In the genomic region with DNA sequence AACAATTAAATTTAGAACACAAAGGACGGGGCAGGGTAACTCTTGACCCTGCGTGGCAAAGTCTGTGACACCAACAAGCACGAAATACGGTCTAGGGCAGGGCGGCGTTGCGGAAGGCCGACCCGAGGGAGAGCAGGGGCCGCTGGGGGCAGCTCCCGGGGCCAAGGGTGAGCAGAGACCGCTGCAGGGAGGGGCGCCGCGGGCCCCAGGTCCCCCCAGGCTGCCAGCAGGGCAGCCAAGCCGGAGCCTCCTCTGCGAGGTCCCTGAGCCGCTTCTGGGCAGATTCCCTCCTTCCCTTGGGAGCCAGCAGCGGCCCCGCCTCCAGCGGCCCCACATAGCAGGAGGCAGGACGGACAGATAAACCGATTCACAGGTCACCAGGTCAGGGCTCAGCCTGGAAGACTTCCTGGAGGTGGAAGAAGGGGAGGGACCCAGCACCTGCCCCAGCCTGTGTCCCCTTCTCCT, we compare ENCODE assay signal across 18 cellular contexts.
"Had no signal": no experiment of that assay in that cellular context is flagged by ENCODE, and none has a peak within 500 bp of the region (broad histone marks: within the 10 kb centered on the region; RNA-seq: fewer than 3 reads in every experiment).

No MANE protein-coding gene starts in this region.

- ATAC-seq: activated T-helper 17 cell treated with anti-CD3 and anti-CD28 coated beads, Interleukin-2, amount 50 U/mL, for 72 hours had no signal

- H3K4me1 Mint-ChIP-seq: activated B cell treated with CpG ODN at 0.5 μM for 24 hours; activated CD4-positive, alpha-beta T cell treated with anti-CD3 and anti-CD28 coated beads, Interleukin-2, amount 10 ng/mL, durations not matched to agents 24 days and 14 days; activated T-helper 17 cell treated with anti-CD3 and anti-CD28 coated beads, Interleukin-2, amount 50 U/mL, for 72 hours; naive B cell had no signal

- H3K4me3 ChIP-seq: cardiac muscle cell, colonic mucosa, lung, prostate gland, upper lobe of left lung had no signal

- H3K36me3 ChIP-seq: cardiac muscle cell, colonic mucosa, prostate gland, upper lobe of left lung had no signal

- H3K27ac Mint-ChIP-seq: activated B cell treated with CpG ODN at 0.5 μM for 24 hours; activated CD4-positive, alpha-beta T cell treated with anti-CD3 and anti-CD28 coated beads, Interleukin-2, amount 10 ng/mL, durations not matched to agents 24 days and 14 days; activated naive CD4-positive, alpha-beta T cell treated with anti-CD3 and anti-CD28 coated beads for 36 hours; activated T-helper 17 cell treated with anti-CD3 and anti-CD28 coated beads, Interleukin-2, amount 50 U/mL, for 72 hours; naive B cell; stimulated activated naive CD8-positive, alpha-beta T cell treated with anti-CD3 and anti-CD28 coated beads, Interleukin-15, Interleukin-2, amounts not matched to agents 100 ng/mL and 50 ng/mL, for 24 hours; T-helper 1 cell treated with Interleukin-12 subunit alpha and Interleukin-12 subunit beta and Interleukin-4 antibody, amounts not matched to agents 30 μg/mL and 1 μg/mL, for 36 hours had no signal

- H3K4me1 ChIP-seq: colonic mucosa, prostate gland, upper lobe of left lung had no signal

- H3K27ac ChIP-seq: cardiac muscle cell, colonic mucosa, prostate gland, upper lobe of left lung had no signal

- H3K9me3 ChIP-seq: colonic mucosa, prostate gland had no signal

- H3K27me3 ChIP-seq: cardiac muscle cell, upper lobe of left lung had no signal

- DNase-seq: activated B cell treated with CpG ODN at 0.5 μM for 24 hours; activated CD4-positive, alpha-beta T cell treated with anti-CD3 and anti-CD28 coated beads, Interleukin-2, amount 10 ng/mL, durations not matched to agents 24 days and 14 days; activated naive CD4-positive, alpha-beta T cell treated with anti-CD3 and anti-CD28 coated beads for 36 hours; activated T-cell treated with anti-CD3 and anti-CD28 coated beads for 4 hours; colonic mucosa; effector CD4-positive, alpha-beta T cell; midbrain; naive B cell; stimulated activated CD4-positive, alpha-beta T cell treated with anti-CD3 and anti-CD28 coated beads, Interleukin-15, amount 100 ng/mL, for 24 hours; stimulated activated CD4-positive, alpha-beta T cell treated with anti-CD3 and anti-CD28 coated beads, Interleukin-4, amount 100 ng/mL, for 24 hours had no signal

- H3K27me3 Mint-ChIP-seq: activated T-helper 17 cell treated with anti-CD3 and anti-CD28 coated beads, Interleukin-2, amount 50 U/mL, for 72 hours had no signal

- H3K4me3 Mint-ChIP-seq: activated B cell treated with CpG ODN at 0.5 μM for 24 hours; activated CD4-positive, alpha-beta T cell treated with anti-CD3 and anti-CD28 coated beads, Interleukin-2, amount 10 ng/mL, durations not matched to agents 24 days and 14 days; activated naive CD4-positive, alpha-beta T cell treated with anti-CD3 and anti-CD28 coated beads for 36 hours; activated T-helper 17 cell treated with anti-CD3 and anti-CD28 coated beads, Interleukin-2, amount 50 U/mL, for 72 hours; naive B cell; stimulated activated naive CD8-positive, alpha-beta T cell treated with anti-CD3 and anti-CD28 coated beads, Interleukin-15, Interleukin-2, amounts not matched to agents 100 ng/mL and 50 ng/mL, for 24 hours; T-helper 1 cell treated with Interleukin-12 subunit alpha and Interleukin-12 subunit beta and Interleukin-4 antibody, amounts not matched to agents 30 μg/mL and 1 μg/mL, for 36 hours had no signal

- FAIRE-seq: frontal cortex had no signal
